Comparison of ENCODE assay signal across 22 cellular contexts in genomic region chr4:99131378-99131777, GRCh38. TPM values are rescaled to one million over a fixed set of nuclear protein-coding genes. Genes with fewer than 3 reads are reported as not detected.
DNase-seq lines count a peak whose midpoint lies in the region; ATAC-seq and FAIRE-seq lines count a peak whose summit lies in the region.
"Had no signal": no experiment of that assay in that cellular context is flagged by ENCODE, and none has a peak within 500 bp of the region (broad histone marks: within the 10 kb centered on the region; RNA-seq: fewer than 3 reads in every experiment).

No MANE protein-coding gene starts in this region.

- WGBS in small intestine, 3 donors, result 39 to 61% (median 44%) methylated on average over 2 of the region's 2 CpGs

- no peak for FAIRE-seq in small intestine (lab: Jason Lieb, UNC)
- FAIRE-seq: GM12891, GM19239 had no signal

- DNase-seq in left colon (no peak), left lobe of liver (ENCODE audit: low spot score) (no peak), small intestine (peak; percentile 58), DMS153 (lab: John Stamatoyannopoulos, UW) (no peak), NCI-H187 treated with DMSO at 0.1 percent for 48 hours (lab: John Stamatoyannopoulos, UW) (no peak)
- DNase-seq: 8988T; ACHN; BE2C; C1 segment of cervical spinal cord; CD4-positive, alpha-beta memory T cell; CD4-positive, CD25-positive, alpha-beta regulatory T cell; CD8-positive, alpha-beta memory T cell; COR-L47; DMS 273 treated with DMSO at 0.1 percent for 48 hours; DMS79 treated with DMSO at 0.1 percent for 48 hours; GF-D8 had no signal

- H3K36me3 ChIP-seq in small intestine (ENCODE audit: control insufficient read depth in 2 of 2, insufficient read depth in 2 of 2, low read length in 2 of 2), result no peaks in the 10 kb centered on the region
- H3K36me3 ChIP-seq: BE2C, BLaER1 had no signal

- no peak overlapping the region for H3K4me3 ChIP-seq in small intestine (ENCODE audit: low read depth in 1 of 2, low read length in 2 of 2)
- H3K4me3 ChIP-seq: BLaER1 had no signal

- H3K27ac ChIP-seq in small intestine (ENCODE audit: low read depth in 1 of 2, low read length in 1 of 2), result no peak overlapping the region
- H3K27ac ChIP-seq: BLaER1 had no signal

- peak; percentile 90 for ATAC-seq in left colon
- peak; percentile 25 for ATAC-seq in left lobe of liver

- intact Hi-C loops in left colon (cut with DNase I, micrococcal nuclease), result no loop called here

- H3K4me1 ChIP-seq in small intestine (ENCODE audit: control insufficient read depth in 2 of 2, insufficient read depth in 1 of 2, low read depth in 1 of 2, low read length in 1 of 2), result no peaks in the 10 kb centered on the region
- H3K4me1 ChIP-seq: BE2C, BLaER1 had no signal

- H3K9me3 ChIP-seq in small intestine (ENCODE audit: control insufficient read depth, low read depth), result no peaks in the 10 kb centered on the region
- H3K9me3 ChIP-seq: BE2C had no signal

- no peaks in the 10 kb centered on the region for H3K27me3 ChIP-seq in small intestine (ENCODE audit: control insufficient read depth in 2 of 2, insufficient read depth in 2 of 2, low read length in 2 of 2)
- H3K27me3 ChIP-seq: BE2C, BLaER1 had no signal

RNA-seq across cellular contexts. Expression of gene ADH4, which starts 12.7 kb away (rescaled TPM):
- 1 to 10 TPM in 1 of 2 donors, under 1 TPM in 1; 0.31 to 2.8 TPM for total RNA-seq in left colon
- 689 TPM for total RNA-seq in left lobe of liver
- polyA plus RNA-seq in small intestine, result 10 to 100 TPM; 29.3 to 91.2 (median 50.8) TPM
- total RNA-seq: A673; CD4-positive, alpha-beta memory T cell; CD4-positive, CD25-positive, alpha-beta regulatory T cell; CD8-positive, alpha-beta memory T cell had no signal
- polyA plus RNA-seq: AG04450; CD14-positive monocyte; CD4-positive, alpha-beta memory T cell; CD4-positive, CD25-positive, alpha-beta regulatory T cell; CD8-positive, alpha-beta memory T cell had no signal

RNA-seq across cellular contexts. Expression of gene ADH5, which starts 42.8 kb away (rescaled TPM):
- total RNA-seq in left colon, result 100 to 1,000 TPM; 207 to 222 TPM
- total RNA-seq in left lobe of liver, result 155 TPM
- 100 to 1,000 TPM; 135 to 225 (median 169) TPM for polyA plus RNA-seq in small intestine

Comparison
In these comparisons a context has a peak if more than half of its experiments do, and no peak if none do; other contexts are left out.
1. RNA of gene ADH4, which starts 12.7 kb away (total RNA-seq): 689 TPM in left lobe of liver (single experiment); 0.31 to 2.8 TPM in left colon; every median in the first group is over 100 times any median in the second.